Comparison of ENCODE assay signal across 20 cellular contexts in the genomic region with DNA sequence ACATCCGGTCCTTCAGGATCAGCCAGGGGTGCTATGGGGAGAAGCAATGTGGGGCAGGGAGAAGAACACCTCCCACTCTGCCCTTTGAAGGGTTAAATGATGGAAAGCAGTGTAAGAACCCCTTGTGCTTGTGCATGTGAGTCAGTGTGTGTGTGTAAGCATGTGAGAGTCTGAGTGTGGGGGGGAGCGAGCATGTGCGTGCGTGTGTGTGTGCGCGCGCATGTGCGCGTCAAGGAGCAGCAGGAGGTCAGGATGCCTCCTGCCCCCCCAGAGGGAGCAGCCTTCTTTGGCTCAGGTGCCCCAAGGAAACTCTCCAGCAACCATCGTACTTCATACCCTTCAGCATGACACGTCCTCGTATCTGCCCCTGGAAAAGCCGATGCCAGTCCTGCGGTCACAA. TPM values are rescaled to one million over a fixed set of nuclear protein-coding genes. Genes with fewer than 3 reads are reported as not detected.
"Had no signal": no experiment of that assay in that cellular context is flagged by ENCODE, and none has a peak within 500 bp of the region (broad histone marks: within the 10 kb centered on the region; RNA-seq: fewer than 3 reads in every experiment).

No MANE protein-coding gene starts in this region.

- ATAC-seq: left cardiac atrium, left ventricle myocardium superior had no signal

- H3K9me3 ChIP-seq: ascending aorta, esophagus muscularis mucosa, psoas muscle, transverse colon had no signal

- H2AFZ ChIP-seq: parathyroid adenoma had no signal

- H3K36me3 ChIP-seq: transverse colon had no signal

- H3K27ac ChIP-seq: ascending aorta, esophagus muscularis mucosa, parathyroid adenoma, psoas muscle, transverse colon had no signal

- H3K4me3 ChIP-seq: ascending aorta, esophagus muscularis mucosa, psoas muscle, transverse colon had no signal

- DNase-seq: activated CD4-positive, CD25-positive, alpha-beta regulatory T cell; activated gamma-delta T cell; activated naive CD4-positive, alpha-beta T cell treated with anti-CD3 and anti-CD28 coated beads, Interleukin-2, amount 10 ng/mL, durations not matched to agents 7 days and 5 days; activated naive CD8-positive, alpha-beta T cell treated with anti-CD3 and anti-CD28 coated beads, Interleukin-2, amount 10 ng/mL, durations not matched to agents 7 days and 5 days; caudate nucleus; foreskin melanocyte; islet precursor cell; left cardiac atrium; left ventricle myocardium superior; naive B cell; nephron progenitor cell; psoas muscle; stimulated activated naive CD4-positive, alpha-beta T cell treated with Interleukin-2 at 50 U/mL for 16 hours; T-helper 1 cell; transverse colon had no signal

- H3K4me1 ChIP-seq: ascending aorta, esophagus muscularis mucosa, parathyroid adenoma, psoas muscle, transverse colon had no signal

- H3K27me3 ChIP-seq: ascending aorta, esophagus muscularis mucosa, transverse colon had no signal

- H3K79me2 ChIP-seq: parathyroid adenoma had no signal

- H3K9ac ChIP-seq: parathyroid adenoma had no signal

RNA-seq across cellular contexts. Expression of a gene that starts 30.3 kb away (rescaled TPM):
- total RNA-seq: activated CD4-positive, alpha-beta T cell treated with anti-CD3 and anti-CD28 coated beads for 36 hours; activated naive CD8-positive, alpha-beta T cell treated with anti-CD3 and anti-CD28 coated beads, Interleukin-2, amount 10 ng/mL, durations not matched to agents 7 days and 5 days; activated T-helper 1 cell treated with anti-CD3 and anti-CD28 coated beads, Interleukin-12 subunit alpha, Interleukin-12 subunit beta, Interleukin-2, Interleukin-4 antibody, amounts not matched to agents 30 ng/mL and 10 ng/mL and 1 ng/mL, durations not matched to agents 14 hours and 24 hours and 36 hours had no signal
